11 cellular contexts compared by ENCODE assay signal in genomic region chr2:46332686-46333281, GRCh38. TPM values are rescaled to one million over a fixed set of nuclear protein-coding genes. Genes with fewer than 3 reads are reported as not detected.
DNase-seq lines count a peak whose midpoint lies in the region; ATAC-seq and TF ChIP-seq lines count a peak whose summit lies in the region.
"Had no signal": no experiment of that assay in that cellular context is flagged by ENCODE, and none has a peak within 500 bp of the region (broad histone marks: within the 10 kb centered on the region; RNA-seq: fewer than 3 reads in every experiment).

No MANE protein-coding gene starts in this region.

- POLR2A ChIA-PET in MCF 10A (lab: Yijun Ruan, JAX) = interaction anchor here (0.6 to 13.5 kb wide), 10 partner anchors 7 to 238 kb away, joined by 3 to 553 read pairs (median 6); partner anchors contain the start of gene EPAS1

- CTCF ChIA-PET in MCF 10A (lab: Yijun Ruan, JAX) = interaction anchor here (0.7 to 2.4 kb wide), 7 partner anchors 8 to 635 kb away, joined by 3 to 9 read pairs (median 3); no protein-coding TSS in a partner anchor

- H3K27ac Mint-ChIP-seq in HFFc6 (peak overlapping the region; percentile 92), MCF 10A (ENCODE audit: low read depth, unreplicated experiment) (peak overlapping the region; percentile 95)
- H3K27ac Mint-ChIP-seq: activated T-helper 2 cell treated with anti-CD3 and anti-CD28 coated beads, Interferon-gamma antibody, Interleukin-2, Interleukin-4, amounts not matched to agents 10 μg/mL and 5 μg/mL and 100 μg/mL, durations not matched to agents 14 hours and 24 hours and 36 hours had no signal

- peak overlapping the region; percentile 43 for H3K27ac ChIP-seq in layer of hippocampus (ENCODE audit: low read depth, low read length)
- H3K27ac ChIP-seq in suprapubic skin = peak overlapping the region; percentile 70
- H3K27ac ChIP-seq: neutrophil had no signal

- intact Hi-C loops in MCF 10A (cut with micrococcal nuclease) = loop anchor here (1.0 kb wide), 1 partner anchor 33 kb away; no protein-coding TSS in a partner anchor

- TF ChIP-seq EP300 in suprapubic skin (IDR thresholded peaks at IDR 0.05) = no peak

- ATAC-seq in GM21367 (IDR thresholded peaks at IDR 0.05; ENCODE audit: unreplicated experiment) = no peak

- no peaks in the 10 kb centered on the region for H3K9me3 ChIP-seq in suprapubic skin
- H3K9me3 ChIP-seq: neutrophil had no signal

- peak overlapping the region; percentile 68 for H3K4me3 Mint-ChIP-seq in HFFc6
- peak overlapping the region; percentile 34 for H3K4me3 Mint-ChIP-seq in MCF 10A (ENCODE audit: unreplicated experiment)

- peak; percentile 37 for DNase-seq in HFFc6
- peak; percentile 96 for DNase-seq in MCF 10A (ENCODE audit: unreplicated experiment)
- no peak for DNase-seq in suprapubic skin (ENCODE audit: low spot score in 2 of 2)
- no peak for DNase-seq in C1 segment of cervical spinal cord (lab: John Stamatoyannopoulos, UW)
- DNase-seq in SHP77 (lab: John Stamatoyannopoulos, UW) = no peak
- DNase-seq in cerebellum (ENCODE audit: low spot score) = no peak
- DNase-seq: SHP77 treated with DMSO at 0.1 percent for 48 hours had no signal

- H3K4me1 ChIP-seq in suprapubic skin = peaks cover 94% of the 10 kb centered on the region

- no TSS peak for BruUV-seq in MCF 10A (replicated peaks; lab: Mats Ljungman, UMichigan)

- H3K9me3 Mint-ChIP-seq in HFFc6 (no peaks in the 10 kb centered on the region), MCF 10A (ENCODE audit: unreplicated experiment) (no peaks in the 10 kb centered on the region)
- H3K9me3 Mint-ChIP-seq: activated T-helper 2 cell treated with anti-CD3 and anti-CD28 coated beads, Interferon-gamma antibody, Interleukin-2, Interleukin-4, amounts not matched to agents 10 μg/mL and 5 μg/mL and 100 μg/mL, durations not matched to agents 14 hours and 24 hours and 36 hours had no signal

- H3K4me3 ChIP-seq in suprapubic skin = no peak overlapping the region

- no peak for TF ChIP-seq POLR2A in suprapubic skin (IDR thresholded peaks at IDR 0.05)

- H3K36me3 ChIP-seq in suprapubic skin = no peaks in the 10 kb centered on the region
- H3K36me3 ChIP-seq: neutrophil had no signal

- TF ChIP-seq CTCF in HFFc6 (IDR thresholded peaks at IDR 0.05) = no peak
- TF ChIP-seq CTCF in MCF 10A (IDR thresholded peaks at IDR 0.05; ENCODE audit: unreplicated experiment) = no peak
- no peak for TF ChIP-seq CTCF in suprapubic skin (IDR thresholded peaks at IDR 0.05)

- H3K4me1 Mint-ChIP-seq in HFFc6 (ENCODE audit: low read depth) (peaks cover 99% of the 10 kb centered on the region), MCF 10A (ENCODE audit: insufficient read depth, unreplicated experiment) (peaks cover 87% of the 10 kb centered on the region)

- 60% methylated on average over 8 of the region's 8 CpGs for WGBS in suprapubic skin

- no peaks in the 10 kb centered on the region for H3K27me3 ChIP-seq in layer of hippocampus (ENCODE audit: control insufficient read depth, insufficient read depth, low read length)
- no peaks in the 10 kb centered on the region for H3K27me3 ChIP-seq in suprapubic skin

- H3K27me3 Mint-ChIP-seq in HFFc6 (ENCODE audit: insufficient read depth) (peaks cover 2% of the 10 kb centered on the region; the same call in 1 of the 2 replicates), MCF 10A (ENCODE audit: insufficient read depth, unreplicated experiment) (no peaks in the 10 kb centered on the region)

- H3K36me3 Mint-ChIP-seq in HFFc6 (ENCODE audit: low read depth) (peaks cover 5% of the 10 kb centered on the region), MCF 10A (ENCODE audit: insufficient read depth, unreplicated experiment) (peaks cover 12% of the 10 kb centered on the region)

RNA-seq across cellular contexts. Expression of gene EPAS1, which starts 35.6 kb away (rescaled TPM):
- total RNA-seq in HFFc6 (2021; fragmentation: NEBNext Ultra II Directional; extraction: Animal tissue kit (Norgen Biotek cat#: 25700)) = 100 to 1,000 TPM in 4 of 6 experiments, 10 to 100 TPM in 2; 93.5 to 115 (median 101) TPM
- total RNA-seq in MCF 10A (2022) (146 and 200 TPM in 2 replicates), suprapubic skin (100 to 1,000 TPM; 110 to 271 (median 142) TPM), cerebellum (13.0 TPM)

Comparison
In these comparisons a context has a peak if more than half of its experiments do, and no peak if none do; other contexts are left out.
1. DNase-seq: peak in HFFc6 (single experiment) and MCF 10A (single experiment); none in suprapubic skin (0 of 2), C1 segment of cervical spinal cord (0 of 14), SHP77 (0 of 2) and cerebellum (single experiment).